ENCODE assay signal across 18 cellular contexts in genomic region chr14:23529016-23529740, GRCh38. TPM values are rescaled to one million over a fixed set of nuclear protein-coding genes. Genes with fewer than 3 reads are reported as not detected.
"Had no signal": no experiment of that assay in that cellular context is flagged by ENCODE, and none has a peak within 500 bp of the region (broad histone marks: within the 10 kb centered on the region; RNA-seq: fewer than 3 reads in every experiment).

No MANE protein-coding gene starts in this region.

- DNase-seq: activated effector memory CD4-positive, alpha-beta T cell treated with Interleukin-2 at 50 U/mL for 16 hours; activated T-cell treated with anti-CD3 and anti-CD28 coated beads, Interleukin-2, amount 50 U/mL, for 1 hour; body of pancreas; cerebellar nuclear complex; dermis blood vessel endothelial cell; mammary epithelial cell; mucosa of descending colon; natural killer cell; stimulated activated naive B cell treated with anti-CD40 and anti-IgM and Interleukin-4, amounts not matched to agents 10 μg/mL and 1 μg/mL and 100 μg/mL, for 72 hours; upper lobe of right lung had no signal

- H3K27ac ChIP-seq: body of pancreas, skin epidermis, upper lobe of right lung had no signal

- ATAC-seq: body of pancreas; left lobe of liver; mucosa of descending colon; natural killer cell; stimulated activated naive B cell treated with anti-CD40 and anti-IgM and Interleukin-4, amounts not matched to agents 10 μg/mL and 1 μg/mL and 100 μg/mL, for 72 hours; upper lobe of right lung had no signal

- H3K27me3 ChIP-seq: body of pancreas, esophagus muscularis mucosa, upper lobe of right lung had no signal

- H3K27me3 Mint-ChIP-seq: activated naive CD4-positive, alpha-beta T cell treated with anti-CD3 and anti-CD28 coated beads, Interleukin-2, amount 50 U/mL, for 24 hours; stimulated activated naive B cell treated with anti-CD40 and anti-IgM and Interleukin-4, amounts not matched to agents 10 μg/mL and 1 μg/mL and 100 μg/mL, for 72 hours had no signal

- H3K4me2 ChIP-seq: SK-N-SH had no signal

- H3K36me3 ChIP-seq: upper lobe of right lung had no signal

- H3K4me1 Mint-ChIP-seq: natural killer cell; stimulated activated naive B cell treated with anti-CD40 and anti-IgM and Interleukin-4, amounts not matched to agents 10 μg/mL and 1 μg/mL and 100 μg/mL, for 72 hours had no signal

- H3K9me3 Mint-ChIP-seq: activated naive CD4-positive, alpha-beta T cell treated with anti-CD3 and anti-CD28 coated beads, Interleukin-2, amount 50 U/mL, for 24 hours; natural killer cell; stimulated activated naive B cell treated with anti-CD40 and anti-IgM and Interleukin-4, amounts not matched to agents 10 μg/mL and 1 μg/mL and 100 μg/mL, for 72 hours; T-helper 1 cell treated with Interleukin-12 subunit alpha and Interleukin-12 subunit beta and Interleukin-4 antibody, amounts not matched to agents 30 μg/mL and 1 μg/mL, for 36 hours had no signal

- H3K4me1 ChIP-seq: body of pancreas, esophagus muscularis mucosa, upper lobe of right lung had no signal

- H3K9me3 ChIP-seq: body of pancreas, esophagus muscularis mucosa, mucosa of descending colon, SK-N-SH, upper lobe of right lung had no signal

- H3K36me3 Mint-ChIP-seq: activated naive CD4-positive, alpha-beta T cell treated with anti-CD3 and anti-CD28 coated beads, Interleukin-2, amount 50 U/mL, for 24 hours; natural killer cell had no signal

- H3K27ac Mint-ChIP-seq: stimulated activated naive B cell treated with anti-CD40 and anti-IgM and Interleukin-4, amounts not matched to agents 10 μg/mL and 1 μg/mL and 100 μg/mL, for 72 hours; T-helper 1 cell treated with Interleukin-12 subunit alpha and Interleukin-12 subunit beta and Interleukin-4 antibody, amounts not matched to agents 30 μg/mL and 1 μg/mL, for 36 hours had no signal

- H3K4me3 Mint-ChIP-seq: activated naive CD4-positive, alpha-beta T cell treated with anti-CD3 and anti-CD28 coated beads, Interleukin-2, amount 50 U/mL, for 24 hours; natural killer cell; stimulated activated naive B cell treated with anti-CD40 and anti-IgM and Interleukin-4, amounts not matched to agents 10 μg/mL and 1 μg/mL and 100 μg/mL, for 72 hours; T-helper 1 cell treated with Interleukin-12 subunit alpha and Interleukin-12 subunit beta and Interleukin-4 antibody, amounts not matched to agents 30 μg/mL and 1 μg/mL, for 36 hours had no signal

- H3K4me3 ChIP-seq: body of pancreas, esophagus muscularis mucosa, mucosa of descending colon, skin epidermis, upper lobe of right lung had no signal

RNA-seq across cellular contexts. Expression of gene JPH4, which starts 49.4 kb away (rescaled TPM):
- total RNA-seq: dermis blood vessel endothelial cell, fibroblast of villous mesenchyme, osteocyte had no signal
